ENCODE assay signal across 13 cellular contexts in genomic region chr12:121344506-121344905, GRCh38.
"Had no signal": no experiment of that assay in that cellular context is flagged by ENCODE, and none has a peak within 500 bp of the region (broad histone marks: within the 10 kb centered on the region; RNA-seq: fewer than 3 reads in every experiment).

No MANE protein-coding gene starts in this region.

- H3K27ac ChIP-seq: cardiac muscle cell, gastroesophageal sphincter, neutrophil had no signal

- ATAC-seq: activated CD8-positive, alpha-beta memory T cell treated with anti-CD3 and anti-CD28 coated beads, Interleukin-2, amount 10 ng/mL, durations not matched to agents 7 days and 5 days; gastroesophageal sphincter had no signal

- H3K4me3 Mint-ChIP-seq: activated CD8-positive, alpha-beta memory T cell treated with anti-CD3 and anti-CD28 coated beads, Interleukin-2, amount 10 ng/mL, durations not matched to agents 7 days and 5 days had no signal

- H3K4me3 ChIP-seq: cardiac muscle cell, gastroesophageal sphincter, tibial nerve had no signal

- H3K27me3 Mint-ChIP-seq: activated CD8-positive, alpha-beta memory T cell treated with anti-CD3 and anti-CD28 coated beads, Interleukin-2, amount 10 ng/mL, durations not matched to agents 7 days and 5 days had no signal

- DNase-seq: activated CD4-positive, alpha-beta T cell treated with anti-CD3 and anti-CD28 coated beads, Interleukin-2, amount 50 U/mL, for 1 hour; activated CD4-positive, CD25-positive, alpha-beta regulatory T cell; activated CD8-positive, alpha-beta memory T cell treated with anti-CD3 and anti-CD28 coated beads, Interleukin-2, amount 10 ng/mL, durations not matched to agents 7 days and 5 days; kidney; retina; Right ventricle myocardium superior; SK-N-SH; stimulated activated CD4-positive, alpha-beta T cell treated with anti-CD3 and anti-CD28 coated beads, Interleukin-4, amount 100 ng/mL, for 24 hours; T-helper 1 cell had no signal

- H3K9me3 ChIP-seq: gastroesophageal sphincter, neutrophil, SK-N-SH, tibial nerve had no signal

- H3K27me3 ChIP-seq: cardiac muscle cell, gastroesophageal sphincter, neutrophil, tibial nerve had no signal
